1 cellular context compared by ENCODE assay signal in the genomic region with DNA sequence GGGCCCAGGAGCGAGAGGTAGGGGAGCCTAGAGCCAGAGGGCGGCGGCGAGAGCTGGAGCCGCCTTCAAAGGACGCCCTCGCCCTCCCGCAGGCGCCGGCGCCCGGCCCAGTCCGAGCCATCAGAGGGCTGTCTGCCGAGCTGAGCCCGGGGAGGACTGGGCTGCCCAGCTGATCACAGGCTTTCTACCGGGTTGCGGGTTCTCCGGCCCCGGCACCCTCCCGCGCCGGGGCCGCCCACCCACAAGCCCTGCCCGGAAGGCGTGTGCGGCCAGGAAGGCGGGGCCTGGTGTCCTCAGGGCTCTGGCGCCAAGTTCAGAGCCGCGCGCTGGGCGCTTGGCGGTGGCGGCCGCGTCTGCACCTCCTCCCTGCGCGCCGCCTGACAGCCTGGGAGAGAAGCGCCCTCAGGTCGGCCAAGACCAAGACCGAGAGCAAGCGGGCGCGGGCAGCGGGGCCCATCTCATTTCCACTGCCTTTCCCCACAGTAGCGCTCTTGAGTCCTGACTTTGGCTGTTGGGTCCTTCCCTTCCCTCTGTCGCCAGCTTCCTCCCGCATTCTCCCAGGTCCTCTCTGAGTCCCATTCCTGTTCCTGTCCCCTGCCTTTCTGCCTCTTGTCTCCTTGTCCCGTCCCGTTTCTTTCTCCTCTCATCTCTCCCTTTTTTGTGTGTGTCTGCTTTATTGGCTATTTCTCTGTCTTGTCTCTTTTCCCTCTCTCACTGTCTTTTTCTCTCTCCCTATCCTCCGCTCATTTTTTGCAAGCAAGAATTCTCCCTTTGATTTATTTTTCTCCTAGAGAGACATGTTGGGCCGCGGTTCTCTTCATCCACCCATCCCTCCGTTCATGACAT.
TF ChIP-seq lines count a peak whose summit lies in the region.

No MANE protein-coding gene starts in this region.

TF ChIP-seq in K562, 482 proteins besides CTCF, POLR2A, EP300 and RAD21 (continued from another document and continues in another):
- TF ChIP-seq, protein P1, sequence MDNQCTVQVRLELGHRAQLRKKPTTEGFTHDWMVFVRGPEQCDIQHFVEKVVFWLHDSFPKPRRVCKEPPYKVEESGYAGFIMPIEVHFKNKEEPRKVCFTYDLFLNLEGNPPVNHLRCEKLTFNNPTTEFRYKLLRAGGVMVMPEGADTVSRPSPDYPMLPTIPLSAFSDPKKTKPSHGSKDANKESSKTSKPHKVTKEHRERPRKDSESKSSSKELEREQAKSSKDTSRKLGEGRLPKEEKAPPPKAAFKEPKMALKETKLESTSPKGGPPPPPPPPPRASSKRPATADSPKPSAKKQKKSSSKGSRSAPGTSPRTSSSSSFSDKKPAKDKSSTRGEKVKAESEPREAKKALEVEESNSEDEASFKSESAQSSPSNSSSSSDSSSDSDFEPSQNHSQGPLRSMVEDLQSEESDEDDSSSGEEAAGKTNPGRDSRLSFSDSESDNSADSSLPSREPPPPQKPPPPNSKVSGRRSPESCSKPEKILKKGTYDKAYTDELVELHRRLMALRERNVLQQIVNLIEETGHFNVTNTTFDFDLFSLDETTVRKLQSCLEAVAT (IDR thresholded peaks at IDR 0.05) = peak in 1 of 2 experiments; percentile 63; a peak in 1 of 4 replicates
- TF ChIP-seq, protein P2, sequence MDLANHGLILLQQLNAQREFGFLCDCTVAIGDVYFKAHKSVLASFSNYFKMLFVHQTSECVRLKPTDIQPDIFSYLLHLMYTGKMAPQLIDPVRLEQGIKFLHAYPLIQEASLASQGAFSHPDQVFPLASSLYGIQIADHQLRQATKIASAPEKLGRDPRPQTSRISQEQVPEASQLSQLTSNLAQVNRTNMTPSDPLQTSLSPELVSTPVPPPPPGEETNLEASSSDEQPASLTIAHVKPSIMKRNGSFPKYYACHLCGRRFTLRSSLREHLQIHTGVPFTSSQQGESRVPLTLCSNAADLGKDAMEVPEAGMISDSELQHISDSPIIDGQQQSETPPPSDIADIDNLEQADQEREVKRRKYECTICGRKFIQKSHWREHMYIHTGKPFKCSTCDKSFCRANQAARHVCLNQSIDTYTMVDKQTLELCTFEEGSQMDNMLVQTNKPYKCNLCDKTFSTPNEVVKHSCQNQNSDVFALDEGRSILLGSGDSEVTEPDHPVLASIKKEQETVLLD (IDR thresholded peaks at IDR 0.05) = peak; percentile 63; the same call in 1 of the 2 replicates
- no peak for TF ChIP-seq TAF15 (IDR thresholded peaks at IDR 0.05; ENCODE audit: low read depth, low read length)
- no peak for TF ChIP-seq SIN3B (IDR thresholded peaks at IDR 0.05; ENCODE audit: low read depth)
- TF ChIP-seq ZNF12 (CRISPR knock-in tag; IDR thresholded peaks at IDR 0.05) = no peak
- TF ChIP-seq, protein P3, sequence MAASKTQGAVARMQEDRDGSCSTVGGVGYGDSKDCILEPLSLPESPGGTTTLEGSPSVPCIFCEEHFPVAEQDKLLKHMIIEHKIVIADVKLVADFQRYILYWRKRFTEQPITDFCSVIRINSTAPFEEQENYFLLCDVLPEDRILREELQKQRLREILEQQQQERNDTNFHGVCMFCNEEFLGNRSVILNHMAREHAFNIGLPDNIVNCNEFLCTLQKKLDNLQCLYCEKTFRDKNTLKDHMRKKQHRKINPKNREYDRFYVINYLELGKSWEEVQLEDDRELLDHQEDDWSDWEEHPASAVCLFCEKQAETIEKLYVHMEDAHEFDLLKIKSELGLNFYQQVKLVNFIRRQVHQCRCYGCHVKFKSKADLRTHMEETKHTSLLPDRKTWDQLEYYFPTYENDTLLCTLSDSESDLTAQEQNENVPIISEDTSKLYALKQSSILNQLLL (CRISPR knock-in tag; IDR thresholded peaks at IDR 0.05; ENCODE audit: borderline replicate concordance) = no peak
- no peak for TF ChIP-seq BMI1 (IDR thresholded peaks at IDR 0.05; ENCODE audit: low read length)
- TF ChIP-seq KLF1 (tag; IDR thresholded peaks at IDR 0.05) = no peak; the same call in 1 of the 2 replicates
- no peak for TF ChIP-seq HDAC3 (IDR thresholded peaks at IDR 0.05; ENCODE audit: borderline replicate concordance, partially characterized antibody)
- TF ChIP-seq, protein P4, sequence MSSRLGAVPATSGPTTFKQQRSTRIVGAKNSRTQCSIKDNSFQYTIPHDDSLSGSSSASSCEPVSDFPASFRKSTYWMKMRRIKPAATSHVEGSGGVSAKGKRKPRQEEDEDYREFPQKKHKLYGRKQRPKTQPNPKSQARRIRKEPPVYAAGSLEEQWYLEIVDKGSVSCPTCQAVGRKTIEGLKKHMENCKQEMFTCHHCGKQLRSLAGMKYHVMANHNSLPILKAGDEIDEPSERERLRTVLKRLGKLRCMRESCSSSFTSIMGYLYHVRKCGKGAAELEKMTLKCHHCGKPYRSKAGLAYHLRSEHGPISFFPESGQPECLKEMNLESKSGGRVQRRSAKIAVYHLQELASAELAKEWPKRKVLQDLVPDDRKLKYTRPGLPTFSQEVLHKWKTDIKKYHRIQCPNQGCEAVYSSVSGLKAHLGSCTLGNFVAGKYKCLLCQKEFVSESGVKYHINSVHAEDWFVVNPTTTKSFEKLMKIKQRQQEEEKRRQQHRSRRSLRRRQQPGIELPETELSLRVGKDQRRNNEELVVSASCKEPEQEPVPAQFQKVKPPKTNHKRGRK (tag; IDR thresholded peaks at IDR 0.05) = peak; percentile 97
- TF ChIP-seq ZNF311 (CRISPR knock-in tag; IDR thresholded peaks at IDR 0.05) = no peak
- TF ChIP-seq LCOR (CRISPR knock-in tag; IDR thresholded peaks at IDR 0.05) = no peak
- peak in 1 of 2 experiments; percentile 38; a peak in 1 of 4 replicates for TF ChIP-seq ARNT (IDR thresholded peaks at IDR 0.05)
- TF ChIP-seq TSC22D4 (tag; IDR thresholded peaks at IDR 0.05) = peak; percentile 64; the same call in 1 of the 2 replicates
- peak; percentile 68 for TF ChIP-seq ESRRA (IDR thresholded peaks at IDR 0.05; ENCODE audit: borderline replicate concordance, low read depth)
- TF ChIP-seq HDAC1 (IDR thresholded peaks at IDR 0.05) = peak in 1 of 2 experiments; percentile 62; a peak in 2 of 4 replicates
- TF ChIP-seq NRF1 (conservative IDR thresholded peaks at IDR 0.05 in 1 of 2, IDR thresholded peaks at IDR 0.05 in 1 of 2) = peak; percentile 73 to 79
- TF ChIP-seq MXI1 (IDR thresholded peaks at IDR 0.05; ENCODE audit: low read depth, low read length) = no peak
- TF ChIP-seq, protein P5, sequence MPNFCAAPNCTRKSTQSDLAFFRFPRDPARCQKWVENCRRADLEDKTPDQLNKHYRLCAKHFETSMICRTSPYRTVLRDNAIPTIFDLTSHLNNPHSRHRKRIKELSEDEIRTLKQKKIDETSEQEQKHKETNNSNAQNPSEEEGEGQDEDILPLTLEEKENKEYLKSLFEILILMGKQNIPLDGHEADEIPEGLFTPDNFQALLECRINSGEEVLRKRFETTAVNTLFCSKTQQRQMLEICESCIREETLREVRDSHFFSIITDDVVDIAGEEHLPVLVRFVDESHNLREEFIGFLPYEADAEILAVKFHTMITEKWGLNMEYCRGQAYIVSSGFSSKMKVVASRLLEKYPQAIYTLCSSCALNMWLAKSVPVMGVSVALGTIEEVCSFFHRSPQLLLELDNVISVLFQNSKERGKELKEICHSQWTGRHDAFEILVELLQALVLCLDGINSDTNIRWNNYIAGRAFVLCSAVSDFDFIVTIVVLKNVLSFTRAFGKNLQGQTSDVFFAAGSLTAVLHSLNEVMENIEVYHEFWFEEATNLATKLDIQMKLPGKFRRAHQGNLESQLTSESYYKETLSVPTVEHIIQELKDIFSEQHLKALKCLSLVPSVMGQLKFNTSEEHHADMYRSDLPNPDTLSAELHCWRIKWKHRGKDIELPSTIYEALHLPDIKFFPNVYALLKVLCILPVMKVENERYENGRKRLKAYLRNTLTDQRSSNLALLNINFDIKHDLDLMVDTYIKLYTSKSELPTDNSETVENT (CRISPR knock-in tag; IDR thresholded peaks at IDR 0.05) = peak; percentile 79
- no peak for TF ChIP-seq ZKSCAN1 (IDR thresholded peaks at IDR 0.05; ENCODE audit: low read depth, low read length)
- TF ChIP-seq, protein P6, sequence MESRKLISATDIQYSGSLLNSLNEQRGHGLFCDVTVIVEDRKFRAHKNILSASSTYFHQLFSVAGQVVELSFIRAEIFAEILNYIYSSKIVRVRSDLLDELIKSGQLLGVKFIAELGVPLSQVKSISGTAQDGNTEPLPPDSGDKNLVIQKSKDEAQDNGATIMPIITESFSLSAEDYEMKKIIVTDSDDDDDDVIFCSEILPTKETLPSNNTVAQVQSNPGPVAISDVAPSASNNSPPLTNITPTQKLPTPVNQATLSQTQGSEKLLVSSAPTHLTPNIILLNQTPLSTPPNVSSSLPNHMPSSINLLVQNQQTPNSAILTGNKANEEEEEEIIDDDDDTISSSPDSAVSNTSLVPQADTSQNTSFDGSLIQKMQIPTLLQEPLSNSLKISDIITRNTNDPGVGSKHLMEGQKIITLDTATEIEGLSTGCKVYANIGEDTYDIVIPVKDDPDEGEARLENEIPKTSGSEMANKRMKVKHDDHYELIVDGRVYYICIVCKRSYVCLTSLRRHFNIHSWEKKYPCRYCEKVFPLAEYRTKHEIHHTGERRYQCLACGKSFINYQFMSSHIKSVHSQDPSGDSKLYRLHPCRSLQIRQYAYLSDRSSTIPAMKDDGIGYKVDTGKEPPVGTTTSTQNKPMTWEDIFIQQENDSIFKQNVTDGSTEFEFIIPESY (CRISPR knock-in tag; IDR thresholded peaks at IDR 0.05) = peak; percentile 39; the same call in 1 of the 2 replicates
- TF ChIP-seq DPF2 (IDR thresholded peaks at IDR 0.05) = peak; percentile 57; the same call in 1 of the 2 replicates
- TF ChIP-seq TARDBP (IDR thresholded peaks at IDR 0.05) = no peak
- no peak for TF ChIP-seq NELFE (IDR thresholded peaks at IDR 0.05; ENCODE audit: insufficient read depth, insufficient read length)
- TF ChIP-seq ZNF589 (CRISPR knock-in tag; IDR thresholded peaks at IDR 0.05; ENCODE audit: low read depth) = no peak
- TF ChIP-seq, protein P7, sequence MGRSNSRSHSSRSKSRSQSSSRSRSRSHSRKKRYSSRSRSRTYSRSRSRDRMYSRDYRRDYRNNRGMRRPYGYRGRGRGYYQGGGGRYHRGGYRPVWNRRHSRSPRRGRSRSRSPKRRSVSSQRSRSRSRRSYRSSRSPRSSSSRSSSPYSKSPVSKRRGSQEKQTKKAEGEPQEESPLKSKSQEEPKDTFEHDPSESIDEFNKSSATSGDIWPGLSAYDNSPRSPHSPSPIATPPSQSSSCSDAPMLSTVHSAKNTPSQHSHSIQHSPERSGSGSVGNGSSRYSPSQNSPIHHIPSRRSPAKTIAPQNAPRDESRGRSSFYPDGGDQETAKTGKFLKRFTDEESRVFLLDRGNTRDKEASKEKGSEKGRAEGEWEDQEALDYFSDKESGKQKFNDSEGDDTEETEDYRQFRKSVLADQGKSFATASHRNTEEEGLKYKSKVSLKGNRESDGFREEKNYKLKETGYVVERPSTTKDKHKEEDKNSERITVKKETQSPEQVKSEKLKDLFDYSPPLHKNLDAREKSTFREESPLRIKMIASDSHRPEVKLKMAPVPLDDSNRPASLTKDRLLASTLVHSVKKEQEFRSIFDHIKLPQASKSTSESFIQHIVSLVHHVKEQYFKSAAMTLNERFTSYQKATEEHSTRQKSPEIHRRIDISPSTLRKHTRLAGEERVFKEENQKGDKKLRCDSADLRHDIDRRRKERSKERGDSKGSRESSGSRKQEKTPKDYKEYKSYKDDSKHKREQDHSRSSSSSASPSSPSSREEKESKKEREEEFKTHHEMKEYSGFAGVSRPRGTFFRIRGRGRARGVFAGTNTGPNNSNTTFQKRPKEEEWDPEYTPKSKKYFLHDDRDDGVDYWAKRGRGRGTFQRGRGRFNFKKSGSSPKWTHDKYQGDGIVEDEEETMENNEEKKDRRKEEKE (IDR thresholded peaks at IDR 0.05; ENCODE audit: borderline replicate concordance in 1 of 2, control insufficient read depth in 1 of 2, low read depth in 2 of 2, low read length in 1 of 2) = 0 out of 4 replicates have a peak, but pooled peaks of 1 of the 2 experiments have one; percentile 54
- TF ChIP-seq YY1 (IDR thresholded peaks at IDR 0.05; ENCODE audit: borderline replicate concordance in 1 of 3, control insufficient read depth in 1 of 3, extremely low read depth in 1 of 3, insufficient read depth in 3 of 3, insufficient read length in 1 of 3, insufficient replicate concordance in 2 of 3, low read depth in 1 of 3, low read length in 2 of 3) = peak in 1 of 3 experiments; percentile 20
- TF ChIP-seq SIX5 (IDR thresholded peaks at IDR 0.05; ENCODE audit: borderline replicate concordance in 1 of 2, insufficient read depth in 1 of 2, low read depth in 1 of 2, low read length in 2 of 2) = no peak
- no peak for TF ChIP-seq ZNF24 (IDR thresholded peaks at IDR 0.05)
- no peak for TF ChIP-seq POLR2H (tag; IDR thresholded peaks at IDR 0.05; ENCODE audit: low read depth)
- TF ChIP-seq KLF6 (CRISPR knock-in tag; IDR thresholded peaks at IDR 0.05; ENCODE audit: borderline replicate concordance) = no peak
- TF ChIP-seq EHMT2 (IDR thresholded peaks at IDR 0.05) = peak; percentile 63; the same call in 1 of the 2 replicates
- TF ChIP-seq SMAD4 (CRISPR knock-in tag; conservative IDR thresholded peaks at IDR 0.05) = 0 out of 2 replicates have a peak, but pooled peaks have one; percentile 43
- 0 out of 2 replicates have a peak, but pooled peaks have one; percentile 52 for TF ChIP-seq HDAC2 (IDR thresholded peaks at IDR 0.05)
- TF ChIP-seq, protein P8, sequence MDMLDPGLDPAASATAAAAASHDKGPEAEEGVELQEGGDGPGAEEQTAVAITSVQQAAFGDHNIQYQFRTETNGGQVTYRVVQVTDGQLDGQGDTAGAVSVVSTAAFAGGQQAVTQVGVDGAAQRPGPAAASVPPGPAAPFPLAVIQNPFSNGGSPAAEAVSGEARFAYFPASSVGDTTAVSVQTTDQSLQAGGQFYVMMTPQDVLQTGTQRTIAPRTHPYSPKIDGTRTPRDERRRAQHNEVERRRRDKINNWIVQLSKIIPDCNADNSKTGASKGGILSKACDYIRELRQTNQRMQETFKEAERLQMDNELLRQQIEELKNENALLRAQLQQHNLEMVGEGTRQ (CRISPR knock-in tag; IDR thresholded peaks at IDR 0.05) = 0 out of 2 replicates have a peak, but pooled peaks have one; percentile 4
- TF ChIP-seq, protein P9, sequence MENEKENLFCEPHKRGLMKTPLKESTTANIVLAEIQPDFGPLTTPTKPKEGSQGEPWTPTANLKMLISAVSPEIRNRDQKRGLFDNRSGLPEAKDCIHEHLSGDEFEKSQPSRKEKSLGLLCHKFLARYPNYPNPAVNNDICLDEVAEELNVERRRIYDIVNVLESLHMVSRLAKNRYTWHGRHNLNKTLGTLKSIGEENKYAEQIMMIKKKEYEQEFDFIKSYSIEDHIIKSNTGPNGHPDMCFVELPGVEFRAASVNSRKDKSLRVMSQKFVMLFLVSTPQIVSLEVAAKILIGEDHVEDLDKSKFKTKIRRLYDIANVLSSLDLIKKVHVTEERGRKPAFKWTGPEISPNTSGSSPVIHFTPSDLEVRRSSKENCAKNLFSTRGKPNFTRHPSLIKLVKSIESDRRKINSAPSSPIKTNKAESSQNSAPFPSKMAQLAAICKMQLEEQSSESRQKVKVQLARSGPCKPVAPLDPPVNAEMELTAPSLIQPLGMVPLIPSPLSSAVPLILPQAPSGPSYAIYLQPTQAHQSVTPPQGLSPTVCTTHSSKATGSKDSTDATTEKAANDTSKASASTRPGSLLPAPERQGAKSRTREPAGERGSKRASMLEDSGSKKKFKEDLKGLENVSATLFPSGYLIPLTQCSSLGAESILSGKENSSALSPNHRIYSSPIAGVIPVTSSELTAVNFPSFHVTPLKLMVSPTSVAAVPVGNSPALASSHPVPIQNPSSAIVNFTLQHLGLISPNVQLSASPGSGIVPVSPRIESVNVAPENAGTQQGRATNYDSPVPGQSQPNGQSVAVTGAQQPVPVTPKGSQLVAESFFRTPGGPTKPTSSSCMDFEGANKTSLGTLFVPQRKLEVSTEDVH (IDR thresholded peaks at IDR 0.05; ENCODE audit: low read depth, partially characterized antibody) = peak; percentile 53
- no peak for TF ChIP-seq HOXB6 (CRISPR knock-in tag; IDR thresholded peaks at IDR 0.05; ENCODE audit: borderline replicate concordance)
- TF ChIP-seq ZFX (CRISPR knock-in tag; IDR thresholded peaks at IDR 0.05) = peak; percentile 49
- no peak for TF ChIP-seq ZNF232 (CRISPR knock-in tag; IDR thresholded peaks at IDR 0.05)
